ENCODE assay signal across 12 cellular contexts in the genomic region with DNA sequence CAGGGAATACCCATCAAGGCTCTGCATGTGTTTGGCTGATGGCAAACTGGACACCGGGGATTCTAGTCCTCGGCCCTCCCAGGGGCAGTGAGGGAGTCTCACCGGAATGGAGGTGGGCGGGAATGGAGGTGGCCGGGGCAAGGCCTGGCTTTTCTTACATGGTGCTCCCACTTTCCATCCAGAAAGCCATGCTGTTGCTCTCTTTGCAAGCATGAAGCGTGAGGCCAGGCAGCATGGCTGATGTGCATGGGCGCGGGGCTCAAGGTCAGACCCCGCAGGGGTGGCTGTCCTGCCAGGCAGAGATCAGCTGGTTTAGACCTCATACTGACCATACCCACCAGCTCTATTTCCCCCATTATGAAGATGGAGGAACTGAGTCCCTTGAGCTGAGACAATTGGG.
A peak's percentile ranks its signal among the peaks of the same experiment; 100 is the strongest.
DNase-seq lines count a peak whose midpoint lies in the region; ATAC-seq and TF ChIP-seq lines count a peak whose summit lies in the region.
"Had no signal": no experiment of that assay in that cellular context is flagged by ENCODE, and none has a peak within 500 bp of the region (broad histone marks: within the 10 kb centered on the region; RNA-seq: fewer than 3 reads in every experiment).

No MANE protein-coding gene starts in this region.

- no peaks in the 10 kb centered on the region for H3K36me3 Mint-ChIP-seq in natural killer cell treated with Interleukin-12 subunit alpha and Interleukin-12 subunit beta and Interleukin-15 and Interleukin-18, amount 100 ng/mL, for 72 hours
- no peaks in the 10 kb centered on the region for H3K36me3 Mint-ChIP-seq in natural killer cell

- H3K4me3 Mint-ChIP-seq in natural killer cell treated with Interleukin-12 subunit alpha and Interleukin-12 subunit beta and Interleukin-15 and Interleukin-18, amount 100 ng/mL, for 72 hours = no peak overlapping the region
- H3K4me3 Mint-ChIP-seq in natural killer cell = no peak overlapping the region
- H3K4me3 Mint-ChIP-seq: CD4-positive, alpha-beta T cell had no signal

- peaks cover 0 to 7% of the 10 kb centered on the region in 2 donors for H3K27me3 Mint-ChIP-seq in natural killer cell treated with Interleukin-12 subunit alpha and Interleukin-12 subunit beta and Interleukin-15 and Interleukin-18, amount 100 ng/mL, for 72 hours
- H3K27me3 Mint-ChIP-seq in natural killer cell (ENCODE audit: low read depth in 2 of 2) = peaks cover 4 to 14% of the 10 kb centered on the region in 2 donors
- H3K27me3 Mint-ChIP-seq: CD4-positive, alpha-beta T cell had no signal

- H3K9me3 Mint-ChIP-seq in natural killer cell treated with Interleukin-12 subunit alpha and Interleukin-12 subunit beta and Interleukin-15 and Interleukin-18, amount 100 ng/mL, for 72 hours = no peaks in the 10 kb centered on the region
- no peaks in the 10 kb centered on the region for H3K9me3 Mint-ChIP-seq in natural killer cell
- H3K9me3 Mint-ChIP-seq: CD4-positive, alpha-beta T cell had no signal

- TF ChIP-seq CTCF in natural killer cell (IDR thresholded peaks at IDR 0.05) = no peak

- H3K27ac Mint-ChIP-seq in natural killer cell treated with Interleukin-12 subunit alpha and Interleukin-12 subunit beta and Interleukin-15 and Interleukin-18, amount 100 ng/mL, for 72 hours = no peak overlapping the region
- no peak overlapping the region for H3K27ac Mint-ChIP-seq in natural killer cell
- H3K27ac Mint-ChIP-seq: CD4-positive, alpha-beta T cell had no signal

- no peak for ATAC-seq in natural killer cell treated with Interleukin-12 subunit alpha and Interleukin-12 subunit beta and Interleukin-15 and Interleukin-18, amount 100 ng/mL, for 72 hours
- ATAC-seq in natural killer cell (no peak), sciatic nerve (no peak)
- ATAC-seq: HCT116 had no signal

- H3K4me1 Mint-ChIP-seq in natural killer cell treated with Interleukin-12 subunit alpha and Interleukin-12 subunit beta and Interleukin-15 and Interleukin-18, amount 100 ng/mL, for 72 hours (ENCODE audit: low read depth in 2 of 2) = no peaks in the 10 kb centered on the region
- no peaks in the 10 kb centered on the region for H3K4me1 Mint-ChIP-seq in natural killer cell

- intact Hi-C loops in natural killer cell (cut with micrococcal nuclease) = no loop called here
- intact Hi-C loops in sciatic nerve (cut with DNase I) = no loop called here

- peak; percentile 0 for DNase-seq in activated CD8-positive, alpha-beta memory T cell treated with anti-CD3 and anti-CD28 coated beads, Interleukin-2, amount 50 U/mL, for 4 hours
- no peak for DNase-seq in activated CD8-positive, alpha-beta memory T cell treated with anti-CD3 and anti-CD28 coated beads for 24 hours
- DNase-seq in natural killer cell treated with Interleukin-12 subunit alpha and Interleukin-12 subunit beta and Interleukin-15 and Interleukin-18, amount 100 ng/mL, for 72 hours (ENCODE audit: low spot score) = peak; percentile 54
- DNase-seq in natural killer cell (no peak), sciatic nerve (ENCODE audit: low spot score) (peak; percentile 41), midbrain (lab: John Stamatoyannopoulos, UW) (no peak), AG08396 (ENCODE audit: low spot score) (no peak)
- DNase-seq: Calu3; CD4-positive, alpha-beta T cell; DMS 273 treated with DMSO at 0.1 percent for 48 hours; IMR-90 had no signal

Comparison
In these comparisons a context has a peak if more than half of its experiments do, and no peak if none do; other contexts are left out.
1. DNase-seq: peak in activated CD8-positive, alpha-beta memory T cell treated with anti-CD3 and anti-CD28 coated beads, Interleukin-2, amount 50 U/mL, for 4 hours (single experiment), natural killer cell treated with Interleukin-12 subunit alpha and Interleukin-12 subunit beta and Interleukin-15 and Interleukin-18, amount 100 ng/mL, for 72 hours (single experiment) and sciatic nerve (single experiment); none in activated CD8-positive, alpha-beta memory T cell treated with anti-CD3 and anti-CD28 coated beads for 24 hours (single experiment), natural killer cell (single experiment), midbrain (single experiment) and AG08396 (single experiment).